In the genomic region with DNA sequence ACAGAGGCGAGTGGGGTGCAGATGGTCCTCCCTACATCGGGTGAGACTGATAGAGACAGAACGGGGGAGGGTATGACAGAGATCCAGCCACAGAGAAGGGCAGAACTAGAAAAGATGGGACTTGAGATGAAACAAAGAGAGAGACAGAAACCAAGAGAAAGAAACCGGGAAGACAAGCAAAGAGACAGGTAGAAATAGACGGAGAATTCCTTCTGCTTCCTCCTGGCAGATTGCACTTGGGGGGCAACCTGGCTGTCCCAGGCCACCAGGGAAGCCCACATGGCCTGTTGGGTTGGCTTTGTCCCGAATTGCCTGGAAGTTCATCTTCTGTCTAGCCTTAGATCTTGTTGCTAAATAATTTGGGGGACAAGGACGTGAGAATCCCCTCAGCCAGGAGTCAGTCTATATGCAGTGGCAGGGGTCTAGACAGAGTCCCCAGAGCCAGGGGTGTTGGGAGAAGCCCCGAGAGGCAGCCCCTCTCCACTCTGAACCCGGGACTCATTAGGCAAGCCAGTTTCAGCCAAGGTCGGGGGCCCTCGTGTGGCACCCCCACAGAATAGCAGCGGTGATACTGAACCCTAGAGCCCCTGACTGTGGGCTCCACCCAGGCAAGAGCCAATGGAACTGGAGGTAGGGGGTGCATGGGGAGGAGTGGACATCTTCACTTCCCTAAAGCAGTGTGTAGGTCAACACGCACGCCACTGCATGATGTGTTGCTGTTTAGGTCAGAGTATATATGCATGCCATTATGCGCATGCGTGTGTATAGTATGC, we compare ENCODE assay signal across 1 cellular context.
TF ChIP-seq lines count a peak whose summit lies in the region.

No MANE protein-coding gene starts in this region.

TF ChIP-seq in GM12878, 131 proteins besides CTCF, POLR2A, EP300 and RAD21 (continued from another document):
- TF ChIP-seq MLLT1 (IDR thresholded peaks at IDR 0.05) = peak; percentile 95
- TF ChIP-seq WRNIP1 (IDR thresholded peaks at IDR 0.05; ENCODE audit: borderline replicate concordance, low read depth, low read length) = peak; percentile 99; the same call in 1 of the 2 replicates
- TF ChIP-seq GATAD2B (conservative IDR thresholded peaks at IDR 0.05; ENCODE audit: low read depth) = peak; percentile 78; the same call in 1 of the 2 replicates
- peak; percentile 30; the same call in 1 of the 2 replicates for TF ChIP-seq RAD51 (IDR thresholded peaks at IDR 0.05)
- TF ChIP-seq, protein P1, sequence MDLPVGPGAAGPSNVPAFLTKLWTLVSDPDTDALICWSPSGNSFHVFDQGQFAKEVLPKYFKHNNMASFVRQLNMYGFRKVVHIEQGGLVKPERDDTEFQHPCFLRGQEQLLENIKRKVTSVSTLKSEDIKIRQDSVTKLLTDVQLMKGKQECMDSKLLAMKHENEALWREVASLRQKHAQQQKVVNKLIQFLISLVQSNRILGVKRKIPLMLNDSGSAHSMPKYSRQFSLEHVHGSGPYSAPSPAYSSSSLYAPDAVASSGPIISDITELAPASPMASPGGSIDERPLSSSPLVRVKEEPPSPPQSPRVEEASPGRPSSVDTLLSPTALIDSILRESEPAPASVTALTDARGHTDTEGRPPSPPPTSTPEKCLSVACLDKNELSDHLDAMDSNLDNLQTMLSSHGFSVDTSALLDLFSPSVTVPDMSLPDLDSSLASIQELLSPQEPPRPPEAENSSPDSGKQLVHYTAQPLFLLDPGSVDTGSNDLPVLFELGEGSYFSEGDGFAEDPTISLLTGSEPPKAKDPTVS (IDR thresholded peaks at IDR 0.05; ENCODE audit: low read depth, low read length) = no peak
- TF ChIP-seq, protein P2, sequence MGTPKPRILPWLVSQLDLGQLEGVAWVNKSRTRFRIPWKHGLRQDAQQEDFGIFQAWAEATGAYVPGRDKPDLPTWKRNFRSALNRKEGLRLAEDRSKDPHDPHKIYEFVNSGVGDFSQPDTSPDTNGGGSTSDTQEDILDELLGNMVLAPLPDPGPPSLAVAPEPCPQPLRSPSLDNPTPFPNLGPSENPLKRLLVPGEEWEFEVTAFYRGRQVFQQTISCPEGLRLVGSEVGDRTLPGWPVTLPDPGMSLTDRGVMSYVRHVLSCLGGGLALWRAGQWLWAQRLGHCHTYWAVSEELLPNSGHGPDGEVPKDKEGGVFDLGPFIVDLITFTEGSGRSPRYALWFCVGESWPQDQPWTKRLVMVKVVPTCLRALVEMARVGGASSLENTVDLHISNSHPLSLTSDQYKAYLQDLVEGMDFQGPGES (IDR thresholded peaks at IDR 0.05) = no peak
- no peak for TF ChIP-seq GABPA (IDR thresholded peaks at IDR 0.05; ENCODE audit: low read depth)
- no peak for TF ChIP-seq USF1 (IDR thresholded peaks at IDR 0.05; ENCODE audit: borderline replicate concordance, extremely low read length, insufficient read depth, low read depth, low read length)
- peak; percentile 66; the same call in 1 of the 2 replicates for TF ChIP-seq DPF2 (IDR thresholded peaks at IDR 0.05)
- no peak for TF ChIP-seq ZNF622 (IDR thresholded peaks at IDR 0.05)
- no peak for TF ChIP-seq JUND (IDR thresholded peaks at IDR 0.05; ENCODE audit: low read depth, low read length)
- TF ChIP-seq RUNX3 (IDR thresholded peaks at IDR 0.05; ENCODE audit: low read length) = no peak
- TF ChIP-seq, protein P3, sequence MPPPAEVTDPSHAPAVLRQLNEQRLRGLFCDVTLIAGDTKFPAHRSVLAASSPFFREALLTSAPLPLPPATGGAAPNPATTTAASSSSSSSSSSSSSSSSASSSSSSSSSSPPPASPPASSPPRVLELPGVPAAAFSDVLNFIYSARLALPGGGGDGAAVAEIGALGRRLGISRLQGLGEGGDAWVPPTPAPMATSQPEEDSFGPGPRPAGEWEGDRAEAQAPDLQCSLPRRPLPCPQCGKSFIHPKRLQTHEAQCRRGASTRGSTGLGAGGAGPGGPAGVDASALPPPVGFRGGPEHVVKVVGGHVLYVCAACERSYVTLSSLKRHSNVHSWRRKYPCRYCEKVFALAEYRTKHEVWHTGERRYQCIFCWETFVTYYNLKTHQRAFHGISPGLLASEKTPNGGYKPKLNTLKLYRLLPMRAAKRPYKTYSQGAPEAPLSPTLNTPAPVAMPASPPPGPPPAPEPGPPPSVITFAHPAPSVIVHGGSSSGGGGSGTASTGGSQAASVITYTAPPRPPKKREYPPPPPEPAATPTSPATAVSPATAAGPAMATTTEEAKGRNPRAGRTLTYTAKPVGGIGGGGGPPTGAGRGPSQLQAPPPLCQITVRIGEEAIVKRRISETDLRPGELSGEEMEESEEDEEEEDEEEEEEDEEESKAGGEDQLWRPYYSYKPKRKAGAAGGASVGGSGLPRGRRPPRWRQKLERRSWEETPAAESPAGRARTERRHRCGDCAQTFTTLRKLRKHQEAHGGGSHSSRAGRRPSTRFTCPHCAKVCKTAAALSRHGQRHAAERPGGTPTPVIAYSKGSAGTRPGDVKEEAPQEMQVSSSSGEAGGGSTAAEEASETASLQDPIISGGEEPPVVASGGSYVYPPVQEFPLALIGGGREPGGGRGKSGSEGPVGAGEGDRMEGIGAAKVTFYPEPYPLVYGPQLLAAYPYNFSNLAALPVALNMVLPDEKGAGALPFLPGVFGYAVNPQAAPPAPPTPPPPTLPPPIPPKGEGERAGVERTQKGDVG (CRISPR knock-in tag; IDR thresholded peaks at IDR 0.05) = peak; percentile 88
- TF ChIP-seq RFX5 (IDR thresholded peaks at IDR 0.05; ENCODE audit: low read depth, low read length) = no peak
- TF ChIP-seq FOS (IDR thresholded peaks at IDR 0.05; ENCODE audit: borderline replicate concordance, extremely low read depth, insufficient read length) = no peak
- TF ChIP-seq, protein P4, sequence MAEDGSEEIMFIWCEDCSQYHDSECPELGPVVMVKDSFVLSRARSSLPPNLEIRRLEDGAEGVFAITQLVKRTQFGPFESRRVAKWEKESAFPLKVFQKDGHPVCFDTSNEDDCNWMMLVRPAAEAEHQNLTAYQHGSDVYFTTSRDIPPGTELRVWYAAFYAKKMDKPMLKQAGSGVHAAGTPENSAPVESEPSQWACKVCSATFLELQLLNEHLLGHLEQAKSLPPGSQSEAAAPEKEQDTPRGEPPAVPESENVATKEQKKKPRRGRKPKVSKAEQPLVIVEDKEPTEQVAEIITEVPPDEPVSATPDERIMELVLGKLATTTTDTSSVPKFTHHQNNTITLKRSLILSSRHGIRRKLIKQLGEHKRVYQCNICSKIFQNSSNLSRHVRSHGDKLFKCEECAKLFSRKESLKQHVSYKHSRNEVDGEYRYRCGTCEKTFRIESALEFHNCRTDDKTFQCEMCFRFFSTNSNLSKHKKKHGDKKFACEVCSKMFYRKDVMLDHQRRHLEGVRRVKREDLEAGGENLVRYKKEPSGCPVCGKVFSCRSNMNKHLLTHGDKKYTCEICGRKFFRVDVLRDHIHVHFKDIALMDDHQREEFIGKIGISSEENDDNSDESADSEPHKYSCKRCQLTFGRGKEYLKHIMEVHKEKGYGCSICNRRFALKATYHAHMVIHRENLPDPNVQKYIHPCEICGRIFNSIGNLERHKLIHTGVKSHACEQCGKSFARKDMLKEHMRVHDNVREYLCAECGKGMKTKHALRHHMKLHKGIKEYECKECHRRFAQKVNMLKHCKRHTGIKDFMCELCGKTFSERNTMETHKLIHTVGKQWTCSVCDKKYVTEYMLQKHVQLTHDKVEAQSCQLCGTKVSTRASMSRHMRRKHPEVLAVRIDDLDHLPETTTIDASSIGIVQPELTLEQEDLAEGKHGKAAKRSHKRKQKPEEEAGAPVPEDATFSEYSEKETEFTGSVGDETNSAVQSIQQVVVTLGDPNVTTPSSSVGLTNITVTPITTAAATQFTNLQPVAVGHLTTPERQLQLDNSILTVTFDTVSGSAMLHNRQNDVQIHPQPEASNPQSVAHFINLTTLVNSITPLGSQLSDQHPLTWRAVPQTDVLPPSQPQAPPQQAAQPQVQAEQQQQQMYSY (CRISPR knock-in tag; IDR thresholded peaks at IDR 0.05) = peak; percentile 67
- no peak for TF ChIP-seq MTA3 (IDR thresholded peaks at IDR 0.05; ENCODE audit: borderline replicate concordance, low read length)
- TF ChIP-seq IKZF2 (IDR thresholded peaks at IDR 0.05) = peak; percentile 55 to 79
- 0 out of 2 replicates have a peak, but pooled peaks have one; percentile 12 for TF ChIP-seq BRCA1 (IDR thresholded peaks at IDR 0.05; ENCODE audit: low read depth, low read length)
- 0 out of 2 replicates have a peak, but pooled peaks have one; percentile 7 for TF ChIP-seq RB1 (IDR thresholded peaks at IDR 0.05; ENCODE audit: borderline replicate concordance)
- peak; percentile 99 for TF ChIP-seq POU2F2 (IDR thresholded peaks at IDR 0.05; ENCODE audit: borderline replicate concordance, low read depth, low read length)
TF ChIP-seq in GM12878: peak in this region for 69.
